ENCODE assay signal across 1 cellular context in genomic region chr20:37575884-37576283, GRCh38.
TF ChIP-seq lines count a peak whose summit lies in the region.

No MANE protein-coding gene starts in this region.

TF ChIP-seq in WTC11, 78 proteins besides CTCF, POLR2A, EP300 and RAD21 (continued from another document):
- TF ChIP-seq STAT6 (CRISPR knock-in tag; conservative IDR thresholded peaks at IDR 0.05; ENCODE audit: low read depth) (no peak), CDX4 (CRISPR knock-in tag; IDR thresholded peaks at IDR 0.05; ENCODE audit: borderline replicate concordance) (no peak), E2F4 (CRISPR knock-in tag; IDR thresholded peaks at IDR 0.05; ENCODE audit: borderline replicate concordance, low read depth) (no peak), ZNF232 (CRISPR knock-in tag; IDR thresholded peaks at IDR 0.05) (no peak)
